ENCODE assay signal across 1 cellular context in the genomic region with DNA sequence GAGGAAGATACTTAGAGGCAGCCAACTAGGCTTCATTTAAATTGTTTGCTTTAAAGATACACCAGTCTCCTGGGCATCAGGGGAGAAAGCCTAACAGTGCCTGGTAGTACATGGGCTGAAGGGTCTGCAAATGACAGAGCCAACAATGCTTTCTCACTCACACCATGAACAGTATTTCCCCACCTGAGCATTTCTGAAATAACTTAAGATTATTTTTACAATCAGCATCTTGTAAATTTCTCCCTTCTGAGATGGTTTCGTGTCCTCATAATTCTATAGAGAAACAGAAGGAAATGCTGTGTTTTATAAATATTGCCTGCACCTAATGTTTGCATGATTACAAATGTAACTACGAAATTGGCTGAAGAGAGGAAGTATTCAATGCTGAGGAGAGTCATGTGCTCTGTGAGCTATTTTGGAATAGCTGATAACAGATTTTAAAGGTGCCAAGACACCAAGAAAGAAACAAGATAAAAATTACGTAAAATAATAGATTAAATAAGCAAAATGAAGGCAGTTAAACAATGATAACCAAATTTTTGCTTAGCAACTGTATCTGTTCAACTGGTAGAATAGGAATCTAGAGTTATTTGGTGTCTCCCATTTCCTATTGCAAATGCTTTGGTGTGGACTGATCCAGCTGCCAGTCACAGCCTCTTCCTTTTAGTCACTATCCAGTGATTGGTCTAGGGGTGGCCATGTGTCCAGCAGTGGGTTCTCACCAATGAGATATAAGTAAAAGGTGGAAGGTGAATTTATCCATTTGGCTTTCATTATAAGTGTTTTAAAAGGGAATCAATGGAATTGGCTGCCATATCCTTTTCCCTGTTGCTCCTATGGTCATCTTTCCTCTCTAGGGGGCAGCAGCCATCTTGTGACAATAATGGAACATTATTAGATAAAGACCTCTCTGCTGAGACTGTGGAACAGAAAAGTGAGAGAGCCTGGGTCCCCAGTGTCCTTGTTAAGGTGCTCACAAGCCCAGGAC.
TF ChIP-seq lines count a peak whose summit lies in the region.

No MANE protein-coding gene starts in this region.

TF ChIP-seq in K562, 482 proteins besides CTCF, POLR2A, EP300 and RAD21 (continued from another document and continues in another):
- TF ChIP-seq, protein P1, sequence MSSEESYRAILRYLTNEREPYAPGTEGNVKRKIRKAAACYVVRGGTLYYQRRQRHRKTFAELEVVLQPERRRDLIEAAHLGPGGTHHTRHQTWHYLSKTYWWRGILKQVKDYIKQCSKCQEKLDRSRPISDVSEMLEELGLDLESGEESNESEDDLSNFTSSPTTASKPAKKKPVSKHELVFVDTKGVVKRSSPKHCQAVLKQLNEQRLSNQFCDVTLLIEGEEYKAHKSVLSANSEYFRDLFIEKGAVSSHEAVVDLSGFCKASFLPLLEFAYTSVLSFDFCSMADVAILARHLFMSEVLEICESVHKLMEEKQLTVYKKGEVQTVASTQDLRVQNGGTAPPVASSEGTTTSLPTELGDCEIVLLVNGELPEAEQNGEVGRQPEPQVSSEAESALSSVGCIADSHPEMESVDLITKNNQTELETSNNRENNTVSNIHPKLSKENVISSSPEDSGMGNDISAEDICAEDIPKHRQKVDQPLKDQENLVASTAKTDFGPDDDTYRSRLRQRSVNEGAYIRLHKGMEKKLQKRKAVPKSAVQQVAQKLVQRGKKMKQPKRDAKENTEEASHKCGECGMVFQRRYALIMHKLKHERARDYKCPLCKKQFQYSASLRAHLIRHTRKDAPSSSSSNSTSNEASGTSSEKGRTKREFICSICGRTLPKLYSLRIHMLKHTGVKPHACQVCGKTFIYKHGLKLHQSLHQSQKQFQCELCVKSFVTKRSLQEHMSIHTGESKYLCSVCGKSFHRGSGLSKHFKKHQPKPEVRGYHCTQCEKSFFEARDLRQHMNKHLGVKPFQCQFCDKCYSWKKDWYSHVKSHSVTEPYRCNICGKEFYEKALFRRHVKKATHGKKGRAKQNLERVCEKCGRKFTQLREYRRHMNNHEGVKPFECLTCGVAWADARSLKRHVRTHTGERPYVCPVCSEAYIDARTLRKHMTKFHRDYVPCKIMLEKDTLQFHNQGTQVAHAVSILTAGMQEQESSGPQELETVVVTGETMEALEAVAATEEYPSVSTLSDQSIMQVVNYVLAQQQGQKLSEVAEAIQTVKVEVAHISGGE (CRISPR knock-in tag; IDR thresholded peaks at IDR 0.05), result 0 out of 6 replicates have a peak, but pooled peaks of 1 of the 3 experiments have one; percentile 42
- TF ChIP-seq PCBP1 (IDR thresholded peaks at IDR 0.05; ENCODE audit: low read depth, low read length, poor library complexity, severe bottlenecking) (no peak), ZC3H11A (IDR thresholded peaks at IDR 0.05; ENCODE audit: low read depth, low read length) (no peak), L3MBTL2 (IDR thresholded peaks at IDR 0.05) (peak; percentile 71; the same call in 1 of the 2 replicates), PHF21A (IDR thresholded peaks at IDR 0.05; ENCODE audit: borderline replicate concordance, low read depth) (no peak), WHSC1 (IDR thresholded peaks at IDR 0.05; ENCODE audit: low read length) (no peak), KDM5B (IDR thresholded peaks at IDR 0.05; ENCODE audit: insufficient replicate concordance, low read depth, low read length) (no peak), E2F3 (CRISPR knock-in tag; IDR thresholded peaks at IDR 0.05) (no peak), XRCC4 (IDR thresholded peaks at IDR 0.05; ENCODE audit: extremely low read depth, insufficient read depth, insufficient read length) (no peak), ZKSCAN1 (IDR thresholded peaks at IDR 0.05; ENCODE audit: low read depth, low read length) (no peak), FIP1L1 (IDR thresholded peaks at IDR 0.05; ENCODE audit: low read depth, low read length, poor library complexity, severe bottlenecking) (no peak), ZNF785 (CRISPR knock-in tag; IDR thresholded peaks at IDR 0.05) (no peak), ZNF175 (CRISPR knock-in tag; IDR thresholded peaks at IDR 0.05; ENCODE audit: low read depth) (peak; percentile 58)
- TF ChIP-seq, protein P2, sequence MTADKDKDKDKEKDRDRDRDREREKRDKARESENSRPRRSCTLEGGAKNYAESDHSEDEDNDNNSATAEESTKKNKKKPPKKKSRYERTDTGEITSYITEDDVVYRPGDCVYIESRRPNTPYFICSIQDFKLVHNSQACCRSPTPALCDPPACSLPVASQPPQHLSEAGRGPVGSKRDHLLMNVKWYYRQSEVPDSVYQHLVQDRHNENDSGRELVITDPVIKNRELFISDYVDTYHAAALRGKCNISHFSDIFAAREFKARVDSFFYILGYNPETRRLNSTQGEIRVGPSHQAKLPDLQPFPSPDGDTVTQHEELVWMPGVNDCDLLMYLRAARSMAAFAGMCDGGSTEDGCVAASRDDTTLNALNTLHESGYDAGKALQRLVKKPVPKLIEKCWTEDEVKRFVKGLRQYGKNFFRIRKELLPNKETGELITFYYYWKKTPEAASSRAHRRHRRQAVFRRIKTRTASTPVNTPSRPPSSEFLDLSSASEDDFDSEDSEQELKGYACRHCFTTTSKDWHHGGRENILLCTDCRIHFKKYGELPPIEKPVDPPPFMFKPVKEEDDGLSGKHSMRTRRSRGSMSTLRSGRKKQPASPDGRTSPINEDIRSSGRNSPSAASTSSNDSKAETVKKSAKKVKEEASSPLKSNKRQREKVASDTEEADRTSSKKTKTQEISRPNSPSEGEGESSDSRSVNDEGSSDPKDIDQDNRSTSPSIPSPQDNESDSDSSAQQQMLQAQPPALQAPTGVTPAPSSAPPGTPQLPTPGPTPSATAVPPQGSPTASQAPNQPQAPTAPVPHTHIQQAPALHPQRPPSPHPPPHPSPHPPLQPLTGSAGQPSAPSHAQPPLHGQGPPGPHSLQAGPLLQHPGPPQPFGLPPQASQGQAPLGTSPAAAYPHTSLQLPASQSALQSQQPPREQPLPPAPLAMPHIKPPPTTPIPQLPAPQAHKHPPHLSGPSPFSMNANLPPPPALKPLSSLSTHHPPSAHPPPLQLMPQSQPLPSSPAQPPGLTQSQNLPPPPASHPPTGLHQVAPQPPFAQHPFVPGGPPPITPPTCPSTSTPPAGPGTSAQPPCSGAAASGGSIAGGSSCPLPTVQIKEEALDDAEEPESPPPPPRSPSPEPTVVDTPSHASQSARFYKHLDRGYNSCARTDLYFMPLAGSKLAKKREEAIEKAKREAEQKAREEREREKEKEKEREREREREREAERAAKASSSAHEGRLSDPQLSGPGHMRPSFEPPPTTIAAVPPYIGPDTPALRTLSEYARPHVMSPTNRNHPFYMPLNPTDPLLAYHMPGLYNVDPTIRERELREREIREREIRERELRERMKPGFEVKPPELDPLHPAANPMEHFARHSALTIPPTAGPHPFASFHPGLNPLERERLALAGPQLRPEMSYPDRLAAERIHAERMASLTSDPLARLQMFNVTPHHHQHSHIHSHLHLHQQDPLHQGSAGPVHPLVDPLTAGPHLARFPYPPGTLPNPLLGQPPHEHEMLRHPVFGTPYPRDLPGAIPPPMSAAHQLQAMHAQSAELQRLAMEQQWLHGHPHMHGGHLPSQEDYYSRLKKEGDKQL (CRISPR knock-in tag; IDR thresholded peaks at IDR 0.05; ENCODE audit: borderline replicate concordance), result no peak
- TF ChIP-seq, protein P3, sequence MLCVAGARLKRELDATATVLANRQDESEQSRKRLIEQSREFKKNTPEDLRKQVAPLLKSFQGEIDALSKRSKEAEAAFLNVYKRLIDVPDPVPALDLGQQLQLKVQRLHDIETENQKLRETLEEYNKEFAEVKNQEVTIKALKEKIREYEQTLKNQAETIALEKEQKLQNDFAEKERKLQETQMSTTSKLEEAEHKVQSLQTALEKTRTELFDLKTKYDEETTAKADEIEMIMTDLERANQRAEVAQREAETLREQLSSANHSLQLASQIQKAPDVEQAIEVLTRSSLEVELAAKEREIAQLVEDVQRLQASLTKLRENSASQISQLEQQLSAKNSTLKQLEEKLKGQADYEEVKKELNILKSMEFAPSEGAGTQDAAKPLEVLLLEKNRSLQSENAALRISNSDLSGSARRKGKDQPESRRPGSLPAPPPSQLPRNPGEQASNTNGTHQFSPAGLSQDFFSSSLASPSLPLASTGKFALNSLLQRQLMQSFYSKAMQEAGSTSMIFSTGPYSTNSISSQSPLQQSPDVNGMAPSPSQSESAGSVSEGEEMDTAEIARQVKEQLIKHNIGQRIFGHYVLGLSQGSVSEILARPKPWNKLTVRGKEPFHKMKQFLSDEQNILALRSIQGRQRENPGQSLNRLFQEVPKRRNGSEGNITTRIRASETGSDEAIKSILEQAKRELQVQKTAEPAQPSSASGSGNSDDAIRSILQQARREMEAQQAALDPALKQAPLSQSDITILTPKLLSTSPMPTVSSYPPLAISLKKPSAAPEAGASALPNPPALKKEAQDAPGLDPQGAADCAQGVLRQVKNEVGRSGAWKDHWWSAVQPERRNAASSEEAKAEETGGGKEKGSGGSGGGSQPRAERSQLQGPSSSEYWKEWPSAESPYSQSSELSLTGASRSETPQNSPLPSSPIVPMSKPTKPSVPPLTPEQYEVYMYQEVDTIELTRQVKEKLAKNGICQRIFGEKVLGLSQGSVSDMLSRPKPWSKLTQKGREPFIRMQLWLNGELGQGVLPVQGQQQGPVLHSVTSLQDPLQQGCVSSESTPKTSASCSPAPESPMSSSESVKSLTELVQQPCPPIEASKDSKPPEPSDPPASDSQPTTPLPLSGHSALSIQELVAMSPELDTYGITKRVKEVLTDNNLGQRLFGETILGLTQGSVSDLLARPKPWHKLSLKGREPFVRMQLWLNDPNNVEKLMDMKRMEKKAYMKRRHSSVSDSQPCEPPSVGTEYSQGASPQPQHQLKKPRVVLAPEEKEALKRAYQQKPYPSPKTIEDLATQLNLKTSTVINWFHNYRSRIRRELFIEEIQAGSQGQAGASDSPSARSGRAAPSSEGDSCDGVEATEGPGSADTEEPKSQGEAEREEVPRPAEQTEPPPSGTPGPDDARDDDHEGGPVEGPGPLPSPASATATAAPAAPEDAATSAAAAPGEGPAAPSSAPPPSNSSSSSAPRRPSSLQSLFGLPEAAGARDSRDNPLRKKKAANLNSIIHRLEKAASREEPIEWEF (CRISPR knock-in tag; IDR thresholded peaks at IDR 0.05), result peak; percentile 21; the same call in 1 of the 2 replicates
- TF ChIP-seq, protein P4, sequence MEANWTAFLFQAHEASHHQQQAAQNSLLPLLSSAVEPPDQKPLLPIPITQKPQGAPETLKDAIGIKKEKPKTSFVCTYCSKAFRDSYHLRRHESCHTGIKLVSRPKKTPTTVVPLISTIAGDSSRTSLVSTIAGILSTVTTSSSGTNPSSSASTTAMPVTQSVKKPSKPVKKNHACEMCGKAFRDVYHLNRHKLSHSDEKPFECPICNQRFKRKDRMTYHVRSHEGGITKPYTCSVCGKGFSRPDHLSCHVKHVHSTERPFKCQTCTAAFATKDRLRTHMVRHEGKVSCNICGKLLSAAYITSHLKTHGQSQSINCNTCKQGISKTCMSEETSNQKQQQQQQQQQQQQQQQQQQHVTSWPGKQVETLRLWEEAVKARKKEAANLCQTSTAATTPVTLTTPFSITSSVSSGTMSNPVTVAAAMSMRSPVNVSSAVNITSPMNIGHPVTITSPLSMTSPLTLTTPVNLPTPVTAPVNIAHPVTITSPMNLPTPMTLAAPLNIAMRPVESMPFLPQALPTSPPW (CRISPR knock-in tag; IDR thresholded peaks at IDR 0.05), result no peak
- TF ChIP-seq, protein P5, sequence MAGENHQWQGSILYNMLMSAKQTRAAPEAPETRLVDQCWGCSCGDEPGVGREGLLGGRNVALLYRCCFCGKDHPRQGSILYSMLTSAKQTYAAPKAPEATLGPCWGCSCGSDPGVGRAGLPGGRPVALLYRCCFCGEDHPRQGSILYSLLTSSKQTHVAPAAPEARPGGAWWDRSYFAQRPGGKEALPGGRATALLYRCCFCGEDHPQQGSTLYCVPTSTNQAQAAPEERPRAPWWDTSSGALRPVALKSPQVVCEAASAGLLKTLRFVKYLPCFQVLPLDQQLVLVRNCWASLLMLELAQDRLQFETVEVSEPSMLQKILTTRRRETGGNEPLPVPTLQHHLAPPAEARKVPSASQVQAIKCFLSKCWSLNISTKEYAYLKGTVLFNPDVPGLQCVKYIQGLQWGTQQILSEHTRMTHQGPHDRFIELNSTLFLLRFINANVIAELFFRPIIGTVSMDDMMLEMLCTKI (IDR thresholded peaks at IDR 0.05; ENCODE audit: partially characterized antibody), result no peak
